Comparison of ENCODE assay signal across 15 cellular contexts in the genomic region with DNA sequence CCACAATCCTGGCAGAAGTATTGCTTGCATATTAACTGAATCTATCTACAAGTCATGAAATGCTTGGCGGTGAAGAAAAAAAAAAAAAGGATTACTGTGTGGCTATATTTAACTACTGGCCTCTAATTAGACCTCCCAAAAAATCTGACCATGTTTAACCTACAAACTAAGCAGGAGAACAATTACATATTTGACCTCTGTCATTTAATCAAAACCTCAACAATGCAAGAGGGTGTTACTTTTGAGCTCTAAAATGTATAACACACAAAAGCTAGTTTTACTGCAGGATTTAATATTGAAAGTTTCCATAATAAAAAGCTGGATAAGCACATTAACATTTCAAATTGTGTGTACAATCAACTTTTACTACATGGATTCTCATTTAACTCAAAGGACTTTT. TPM values are rescaled to one million over a fixed set of nuclear protein-coding genes. Genes with fewer than 3 reads are reported as not detected.
DNase-seq lines count a peak whose midpoint lies in the region; ATAC-seq and TF ChIP-seq lines count a peak whose summit lies in the region.
"Had no signal": no experiment of that assay in that cellular context is flagged by ENCODE, and none has a peak within 500 bp of the region (broad histone marks: within the 10 kb centered on the region; RNA-seq: fewer than 3 reads in every experiment).

No MANE protein-coding gene starts in this region.

- no peaks in the 10 kb centered on the region for H3K27me3 ChIP-seq in OCI-LY3 (ENCODE audit: low read depth, low read length)

- peaks cover 11% of the 10 kb centered on the region; the same call in 1 of the 2 replicates for H3K4me1 ChIP-seq in OCI-LY3 (ENCODE audit: low read length)
- H3K4me1 ChIP-seq: left lung, pancreas had no signal

- no peak for TF ChIP-seq CTCF in OCI-LY3 (IDR thresholded peaks at IDR 0.05; ENCODE audit: low read depth, low read length)

- peaks cover 24% of the 10 kb centered on the region for H3K36me3 Mint-ChIP-seq in activated CD8-positive, alpha-beta memory T cell treated with anti-CD3 and anti-CD28 coated beads, Interleukin-2, amount 10 ng/mL, durations not matched to agents 7 days and 5 days
- H3K36me3 Mint-ChIP-seq in effector memory CD8-positive, alpha-beta T cell (ENCODE audit: insufficient read depth), result peaks cover 14% of the 10 kb centered on the region
- H3K36me3 Mint-ChIP-seq in stimulated activated memory B cell treated with anti-CD40 and anti-IgM and Interleukin-4, amounts not matched to agents 10 μg/mL and 1 μg/mL and 100 μg/mL, for 72 hours, result peaks cover 15% of the 10 kb centered on the region

- H3K79me2 ChIP-seq in OCI-LY3 (ENCODE audit: low read length), result no peaks in the 10 kb centered on the region

- CTCF ChIA-PET in activated CD8-positive, alpha-beta memory T cell treated with anti-CD3 and anti-CD28 coated beads, Interleukin-2, amount 10 ng/mL, durations not matched to agents 7 days and 5 days (lab: Charles Lee), result interaction anchor here (1.0 kb wide), 1 partner anchor 48 kb away, joined by 4 read pairs; no protein-coding TSS in a partner anchor

- H3K4me3 Mint-ChIP-seq in activated CD8-positive, alpha-beta memory T cell treated with anti-CD3 and anti-CD28 coated beads, Interleukin-2, amount 10 ng/mL, durations not matched to agents 7 days and 5 days, result peak overlapping the region; percentile 100
- peak overlapping the region; percentile 94 to 99 for H3K4me3 Mint-ChIP-seq in effector memory CD8-positive, alpha-beta T cell
- peak overlapping the region; percentile 96 for H3K4me3 Mint-ChIP-seq in stimulated activated memory B cell treated with anti-CD40 and anti-IgM and Interleukin-4, amounts not matched to agents 10 μg/mL and 1 μg/mL and 100 μg/mL, for 72 hours

- no peak overlapping the region for H3K9ac ChIP-seq in OCI-LY3 (ENCODE audit: low read length)

- no peak overlapping the region for H2AFZ ChIP-seq in OCI-LY3 (ENCODE audit: low read depth, low read length)

- H3K27ac ChIP-seq in OCI-LY3 (ENCODE audit: low read length), result no peak overlapping the region
- H3K27ac ChIP-seq: pancreas had no signal

- no peaks in the 10 kb centered on the region for H3K27me3 Mint-ChIP-seq in activated CD8-positive, alpha-beta memory T cell treated with anti-CD3 and anti-CD28 coated beads, Interleukin-2, amount 10 ng/mL, durations not matched to agents 7 days and 5 days
- no peaks in the 10 kb centered on the region for H3K27me3 Mint-ChIP-seq in effector memory CD8-positive, alpha-beta T cell
- H3K27me3 Mint-ChIP-seq in stimulated activated memory B cell treated with anti-CD40 and anti-IgM and Interleukin-4, amounts not matched to agents 10 μg/mL and 1 μg/mL and 100 μg/mL, for 72 hours, result no peaks in the 10 kb centered on the region

- no peaks in the 10 kb centered on the region for H3K9me3 Mint-ChIP-seq in activated CD8-positive, alpha-beta memory T cell treated with anti-CD3 and anti-CD28 coated beads, Interleukin-2, amount 10 ng/mL, durations not matched to agents 7 days and 5 days (ENCODE audit: low read depth)
- H3K9me3 Mint-ChIP-seq in effector memory CD8-positive, alpha-beta T cell, result no peaks in the 10 kb centered on the region
- H3K9me3 Mint-ChIP-seq in stimulated activated memory B cell treated with anti-CD40 and anti-IgM and Interleukin-4, amounts not matched to agents 10 μg/mL and 1 μg/mL and 100 μg/mL, for 72 hours, result no peaks in the 10 kb centered on the region

- no peak overlapping the region for H3K4me3 ChIP-seq in OCI-LY3 (ENCODE audit: low read length)

- H3K9me3 ChIP-seq in OCI-LY3 (ENCODE audit: insufficient read depth, low read length), result no peaks in the 10 kb centered on the region
- H3K9me3 ChIP-seq: left lung, pancreas had no signal

- no peak for ATAC-seq in activated CD8-positive, alpha-beta memory T cell treated with anti-CD3 and anti-CD28 coated beads, Interleukin-2, amount 10 ng/mL, durations not matched to agents 7 days and 5 days
- ATAC-seq in effector memory CD8-positive, alpha-beta T cell (replicated peaks), result no peak
- ATAC-seq in stimulated activated memory B cell treated with anti-CD40 and anti-IgM and Interleukin-4, amounts not matched to agents 10 μg/mL and 1 μg/mL and 100 μg/mL, for 72 hours, result no peak
- ATAC-seq: left lung had no signal

- peak overlapping the region; percentile 81 for H3K27ac Mint-ChIP-seq in activated CD8-positive, alpha-beta memory T cell treated with anti-CD3 and anti-CD28 coated beads, Interleukin-2, amount 10 ng/mL, durations not matched to agents 7 days and 5 days
- H3K27ac Mint-ChIP-seq in effector memory CD8-positive, alpha-beta T cell, result peak overlapping the region; percentile 97 to 98
- peak overlapping the region; percentile 96 for H3K27ac Mint-ChIP-seq in stimulated activated memory B cell treated with anti-CD40 and anti-IgM and Interleukin-4, amounts not matched to agents 10 μg/mL and 1 μg/mL and 100 μg/mL, for 72 hours

- no peak for DNase-seq in activated CD8-positive, alpha-beta memory T cell treated with anti-CD3 and anti-CD28 coated beads, Interleukin-2, amount 10 ng/mL, durations not matched to agents 7 days and 5 days
- DNase-seq in activated CD8-positive, alpha-beta memory T cell treated with anti-CD3 and anti-CD28 coated beads, Interleukin-2, amount 50 U/mL, for 4 hours, result no peak
- DNase-seq in effector memory CD8-positive, alpha-beta T cell, result no peak
- DNase-seq in NK-92 (lab: John Stamatoyannopoulos, UW; ENCODE audit: unreplicated experiment) (no peak), NCI-H187 (lab: John Stamatoyannopoulos, UW) (no peak), COR-L47 (lab: John Stamatoyannopoulos, UW) (no peak)
- DNase-seq: activated effector memory CD4-positive, alpha-beta T cell treated with Interleukin-2 at 50 U/mL for 16 hours; left lung; NCI-H226; pancreas; RPMI8226; stimulated activated CD4-positive, alpha-beta T cell treated with anti-CD3 and anti-CD28 coated beads, Interleukin-2, amount 100 ng/mL, for 24 hours had no signal

- H3K4me2 ChIP-seq in OCI-LY3 (ENCODE audit: low read length), result peak overlapping the region; percentile 89; the same call in 1 of the 2 replicates

- H3K4me1 Mint-ChIP-seq in activated CD8-positive, alpha-beta memory T cell treated with anti-CD3 and anti-CD28 coated beads, Interleukin-2, amount 10 ng/mL, durations not matched to agents 7 days and 5 days, result peaks cover 33% of the 10 kb centered on the region
- peaks cover 15 to 26% of the 10 kb centered on the region in 2 donors for H3K4me1 Mint-ChIP-seq in effector memory CD8-positive, alpha-beta T cell (ENCODE audit: low read depth in 2 of 2)
- H3K4me1 Mint-ChIP-seq in stimulated activated memory B cell treated with anti-CD40 and anti-IgM and Interleukin-4, amounts not matched to agents 10 μg/mL and 1 μg/mL and 100 μg/mL, for 72 hours, result peaks cover 18% of the 10 kb centered on the region

- no peaks in the 10 kb centered on the region for H4K20me1 ChIP-seq in OCI-LY3 (ENCODE audit: insufficient read depth, low read length)

- H3K36me3 ChIP-seq in OCI-LY3 (replicated peaks; ENCODE audit: low read depth, low read length), result no peaks in the 10 kb centered on the region
- H3K36me3 ChIP-seq: left lung, pancreas had no signal

RNA-seq across cellular contexts. Expression of gene ITM2A, which starts 1.5 kb away (rescaled TPM):
- total RNA-seq in activated CD8-positive, alpha-beta memory T cell treated with anti-CD3 and anti-CD28 coated beads, Interleukin-2, amount 10 ng/mL, durations not matched to agents 7 days and 5 days, result 100 to 1,000 TPM in 1 of 2 experiments, 10 to 100 TPM in 1; 93.9 to 160 TPM
- total RNA-seq: M059J had no signal
